In genomic region chr16:11092788-11093577, GRCh38 we compare ENCODE assay signal across 14 cellular contexts.
DNase-seq lines count a peak whose midpoint lies in the region; ATAC-seq, FAIRE-seq and TF ChIP-seq lines count a peak whose summit lies in the region.
"Had no signal": no experiment of that assay in that cellular context is flagged by ENCODE, and none has a peak within 500 bp of the region (broad histone marks: within the 10 kb centered on the region; RNA-seq: fewer than 3 reads in every experiment).

No MANE protein-coding gene starts in this region.

- no peak for TF ChIP-seq CTCF in DND-41 (IDR thresholded peaks at IDR 0.05; ENCODE audit: borderline replicate concordance, extremely low read depth, low read length, poor library complexity, severe bottlenecking)
- TF ChIP-seq CTCF in astrocyte (IDR thresholded peaks at IDR 0.05; ENCODE audit: insufficient read depth, low read depth, low read length), result no peak
- TF ChIP-seq CTCF in chondrocyte (IDR thresholded peaks at IDR 0.05), result no peak

- H3K79me2 ChIP-seq in DND-41 (ENCODE audit: insufficient read depth, low read length) (peaks cover 19% of the 10 kb centered on the region), astrocyte (ENCODE audit: insufficient read depth, low read length) (no peaks in the 10 kb centered on the region)

- no peaks in the 10 kb centered on the region for H3K27me3 ChIP-seq in DND-41 (ENCODE audit: insufficient read depth, low read length, poor library complexity)
- H3K27me3 ChIP-seq in astrocyte (ENCODE audit: insufficient read depth, low read length), result no peaks in the 10 kb centered on the region
- H3K27me3 ChIP-seq: heart left ventricle had no signal

- H3K9ac ChIP-seq in DND-41 (ENCODE audit: low read depth, low read length) (peak overlapping the region; percentile 61), astrocyte (ENCODE audit: low read length) (no peak overlapping the region)

- peaks cover 8% of the 10 kb centered on the region for H3K36me3 Mint-ChIP-seq in astrocyte (ENCODE audit: low read depth, unreplicated experiment)
- H3K36me3 Mint-ChIP-seq in stimulated activated effector memory CD8-positive, alpha-beta T cell treated with anti-CD3 and anti-CD28 coated beads, Interleukin-12 subunit alpha, Interleukin-12 subunit beta, amount 100 ng/mL, for 72 hours, result peaks cover 19% of the 10 kb centered on the region
- peaks cover 12% of the 10 kb centered on the region for H3K36me3 Mint-ChIP-seq in chondrocyte (ENCODE audit: low read depth)

- H3K27me3 Mint-ChIP-seq in astrocyte (ENCODE audit: low read depth, unreplicated experiment), result no peaks in the 10 kb centered on the region
- no peaks in the 10 kb centered on the region for H3K27me3 Mint-ChIP-seq in chondrocyte (ENCODE audit: low read depth)

- H3K27ac ChIP-seq in DND-41 (ENCODE audit: low read length) (peak overlapping the region; percentile 90), KOPT-K1 (ENCODE audit: low read depth, low read length, poor library complexity, severe bottlenecking) (peak overlapping the region; percentile 100), astrocyte (ENCODE audit: low read depth, low read length) (no peak overlapping the region)

- no peak for DNase-seq in DND-41
- no peak for DNase-seq in astrocyte (ENCODE audit: low read depth)
- DNase-seq in stimulated activated effector memory CD8-positive, alpha-beta T cell treated with anti-CD3 and anti-CD28 coated beads, Interleukin-12 subunit alpha, Interleukin-12 subunit beta, amount 100 ng/mL, for 72 hours (ENCODE audit: low spot score in 2 of 2), result no peak
- DNase-seq in chondrocyte (ENCODE audit: low spot score), result no peak
- no peak for DNase-seq in NCI-H1105 treated with DMSO at 0.1 percent for 48 hours (lab: John Stamatoyannopoulos, UW)
- DNase-seq: activated gamma-delta T cell; caudate nucleus; COR-L47; kidney glomerular epithelial cell; retina; stimulated activated CD4-positive, alpha-beta T cell treated with anti-CD3 and anti-CD28 coated beads, Interleukin-2, amount 100 ng/mL, for 48 hours had no signal

- peak overlapping the region; percentile 5 for H3K27ac Mint-ChIP-seq in astrocyte (ENCODE audit: unreplicated experiment)
- peak overlapping the region; percentile 93 for H3K27ac Mint-ChIP-seq in stimulated activated effector memory CD8-positive, alpha-beta T cell treated with anti-CD3 and anti-CD28 coated beads, Interleukin-12 subunit alpha, Interleukin-12 subunit beta, amount 100 ng/mL, for 72 hours
- no peak overlapping the region for H3K27ac Mint-ChIP-seq in chondrocyte (ENCODE audit: unreplicated experiment)

- H3K4me1 Mint-ChIP-seq in astrocyte (ENCODE audit: low read depth, unreplicated experiment) (peaks cover 34% of the 10 kb centered on the region), chondrocyte (ENCODE audit: low read depth) (peaks cover 22% of the 10 kb centered on the region)
- peaks cover 43% of the 10 kb centered on the region for H3K4me1 Mint-ChIP-seq in stimulated activated effector memory CD8-positive, alpha-beta T cell treated with anti-CD3 and anti-CD28 coated beads, Interleukin-12 subunit alpha, Interleukin-12 subunit beta, amount 100 ng/mL, for 72 hours

- H3K4me1 ChIP-seq in DND-41 (ENCODE audit: insufficient read depth, low read length) (peaks cover 99% of the 10 kb centered on the region), astrocyte (ENCODE audit: insufficient read depth, low read length) (peaks cover 23% of the 10 kb centered on the region)

- no peak overlapping the region for H3K4me3 ChIP-seq in DND-41 (ENCODE audit: low read depth in 1 of 2, low read length in 2 of 2)
- H3K4me3 ChIP-seq in astrocyte (ENCODE audit: insufficient read depth, low read depth, low read length), result no peak overlapping the region
- H3K4me3 ChIP-seq: heart left ventricle had no signal

- H3K36me3 ChIP-seq in DND-41 (ENCODE audit: insufficient read depth, low read length) (peaks cover 18% of the 10 kb centered on the region), KOPT-K1 (ENCODE audit: insufficient read depth, low read length) (peaks cover 8% of the 10 kb centered on the region; the same call in 1 of the 2 replicates), astrocyte (ENCODE audit: insufficient read depth, low read length) (no peaks in the 10 kb centered on the region)

- H3K4me3 Mint-ChIP-seq in astrocyte (ENCODE audit: unreplicated experiment) (no peak overlapping the region), chondrocyte (ENCODE audit: unreplicated experiment) (no peak overlapping the region)
- H3K4me3 Mint-ChIP-seq in stimulated activated effector memory CD8-positive, alpha-beta T cell treated with anti-CD3 and anti-CD28 coated beads, Interleukin-12 subunit alpha, Interleukin-12 subunit beta, amount 100 ng/mL, for 72 hours, result peak overlapping the region; percentile 52

- ATAC-seq in DND-41 (ENCODE audit: insufficient read depth, low read depth), result no peak
- ATAC-seq in stimulated activated effector memory CD8-positive, alpha-beta T cell treated with anti-CD3 and anti-CD28 coated beads, Interleukin-12 subunit alpha, Interleukin-12 subunit beta, amount 100 ng/mL, for 72 hours, result no peak
- ATAC-seq in GM21717 (IDR thresholded peaks at IDR 0.05; ENCODE audit: unreplicated experiment), result no peak

- H2AFZ ChIP-seq in DND-41 (ENCODE audit: low read depth, low read length) (no peak overlapping the region), astrocyte (ENCODE audit: low read depth, low read length) (no peak overlapping the region)

- H3K9me3 Mint-ChIP-seq in astrocyte (ENCODE audit: unreplicated experiment) (no peaks in the 10 kb centered on the region), chondrocyte (ENCODE audit: low read depth) (no peaks in the 10 kb centered on the region)
- no peaks in the 10 kb centered on the region for H3K9me3 Mint-ChIP-seq in stimulated activated effector memory CD8-positive, alpha-beta T cell treated with anti-CD3 and anti-CD28 coated beads, Interleukin-12 subunit alpha, Interleukin-12 subunit beta, amount 100 ng/mL, for 72 hours

- H3K9me3 ChIP-seq in DND-41 (ENCODE audit: insufficient read depth, low read length, severe bottlenecking), result no peaks in the 10 kb centered on the region
- no peaks in the 10 kb centered on the region for H3K9me3 ChIP-seq in KOPT-K1 (ENCODE audit: insufficient read depth, low read length, poor library complexity, severe bottlenecking)
- H3K9me3 ChIP-seq in astrocyte (ENCODE audit: insufficient read depth, low read depth, low read length), result no peaks in the 10 kb centered on the region
- H3K9me3 ChIP-seq: heart left ventricle had no signal

- H4K20me1 ChIP-seq in DND-41 (ENCODE audit: insufficient read depth, low read length) (no peaks in the 10 kb centered on the region), astrocyte (ENCODE audit: insufficient read depth, low read length) (peaks cover 1% of the 10 kb centered on the region)

- peak overlapping the region; percentile 51 for H3K4me2 ChIP-seq in DND-41 (ENCODE audit: insufficient read depth, low read length)
- H3K4me2 ChIP-seq in astrocyte (ENCODE audit: low read length), result no peak overlapping the region

- FAIRE-seq in astrocyte (lab: Jason Lieb, UNC), result no peak
